Comparison of ENCODE assay signal across 20 cellular contexts in the genomic region with DNA sequence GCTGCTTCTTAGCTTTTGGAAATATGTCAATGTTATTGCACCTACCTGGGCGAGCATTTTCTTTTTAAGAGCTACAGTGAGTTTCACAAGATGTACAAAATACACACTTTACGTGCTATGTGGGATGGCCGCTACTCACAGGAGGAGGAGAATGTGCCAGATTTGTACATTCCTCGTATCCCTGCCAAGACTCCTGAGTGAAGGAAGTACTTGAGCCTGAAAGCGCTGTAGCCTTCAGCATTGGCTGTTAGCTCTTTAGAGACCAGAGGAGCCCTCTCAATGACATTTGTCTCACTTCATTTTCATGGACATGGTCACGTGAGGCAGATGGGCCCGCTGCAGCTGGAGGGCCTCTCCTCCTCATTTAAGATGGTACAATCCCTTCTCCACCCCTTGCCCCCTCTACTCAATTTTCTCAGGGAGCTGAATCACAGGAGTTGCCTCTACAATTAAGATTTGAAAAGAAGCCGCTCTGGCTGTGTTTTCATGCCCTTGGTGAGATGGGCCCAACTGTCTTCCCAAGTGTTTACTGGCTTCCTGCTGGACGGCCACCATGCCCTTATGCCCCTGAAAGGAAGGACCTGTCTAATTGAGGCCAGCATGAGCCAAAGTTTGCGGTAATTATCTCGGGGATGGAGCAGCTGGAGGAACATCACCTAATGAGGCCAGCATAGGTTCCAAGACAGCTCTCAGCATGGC.
DNase-seq lines count a peak whose midpoint lies in the region; ATAC-seq and TF ChIP-seq lines count a peak whose summit lies in the region.
"Had no signal": no experiment of that assay in that cellular context is flagged by ENCODE, and none has a peak within 500 bp of the region (broad histone marks: within the 10 kb centered on the region; RNA-seq: fewer than 3 reads in every experiment).

No MANE protein-coding gene starts in this region.

- TF ChIP-seq CTCF in osteoblast (IDR thresholded peaks at IDR 0.05; ENCODE audit: extremely low read depth, low read depth, low read length): no peak

- no peak for ATAC-seq in GM18867 (IDR thresholded peaks at IDR 0.05; ENCODE audit: unreplicated experiment)

- H2AFZ ChIP-seq in osteoblast (ENCODE audit: low read length): no peak overlapping the region

- H3K27ac ChIP-seq in osteoblast (ENCODE audit: low read depth, low read length): no peak overlapping the region
- H3K27ac ChIP-seq: 22Rv1; BLaER1 treated with 17β-estradiol and CSF1 and Interleukin-3, amounts not matched to agents 10 nM and 100 nM; SJCRH30; tibial nerve had no signal

- no peaks in the 10 kb centered on the region for H3K9me3 ChIP-seq in osteoblast (ENCODE audit: low read depth, low read length)
- H3K9me3 ChIP-seq: BLaER1 treated with 17β-estradiol and CSF1 and Interleukin-3, amounts not matched to agents 10 nM and 100 nM; SJCRH30; tibial nerve had no signal

- no peaks in the 10 kb centered on the region for H4K20me1 ChIP-seq in osteoblast (ENCODE audit: insufficient read depth, low read length)
- H4K20me1 ChIP-seq: BLaER1 treated with 17β-estradiol and CSF1 and Interleukin-3, amounts not matched to agents 10 nM and 100 nM had no signal

- no peaks in the 10 kb centered on the region for H3K27me3 Mint-ChIP-seq in activated T-helper 2 cell treated with anti-CD3 and anti-CD28 coated beads, Interferon-gamma antibody, Interleukin-2, Interleukin-4, amounts not matched to agents 10 μg/mL and 5 μg/mL and 100 μg/mL, durations not matched to agents 14 hours and 24 hours and 36 hours (ENCODE audit: low read depth)
- H3K27me3 Mint-ChIP-seq: activated CD4-positive, alpha-beta T cell treated with anti-CD3 and anti-CD28 coated beads, Interleukin-2, amount 10 ng/mL, durations not matched to agents 7 days and 5 days had no signal

- no peaks in the 10 kb centered on the region for H3K9me3 Mint-ChIP-seq in activated T-helper 2 cell treated with anti-CD3 and anti-CD28 coated beads, Interferon-gamma antibody, Interleukin-2, Interleukin-4, amounts not matched to agents 10 μg/mL and 5 μg/mL and 100 μg/mL, durations not matched to agents 14 hours and 24 hours and 36 hours
- H3K9me3 Mint-ChIP-seq: activated CD4-positive, alpha-beta T cell treated with anti-CD3 and anti-CD28 coated beads, Interleukin-2, amount 10 ng/mL, durations not matched to agents 7 days and 5 days had no signal

- no peak overlapping the region for H3K4me3 ChIP-seq in osteoblast (ENCODE audit: insufficient read depth, low read length)
- H3K4me3 ChIP-seq: BLaER1 treated with 17β-estradiol and CSF1 and Interleukin-3, amounts not matched to agents 10 nM and 100 nM; SJCRH30; tibial nerve had no signal

- H3K36me3 ChIP-seq in osteoblast (ENCODE audit: insufficient read depth, low read length): no peaks in the 10 kb centered on the region
- H3K36me3 ChIP-seq: BLaER1 treated with 17β-estradiol and CSF1 and Interleukin-3, amounts not matched to agents 10 nM and 100 nM; SJCRH30; tibial nerve had no signal

- no peak overlapping the region for H3K4me3 Mint-ChIP-seq in activated T-helper 2 cell treated with anti-CD3 and anti-CD28 coated beads, Interferon-gamma antibody, Interleukin-2, Interleukin-4, amounts not matched to agents 10 μg/mL and 5 μg/mL and 100 μg/mL, durations not matched to agents 14 hours and 24 hours and 36 hours (ENCODE audit: low read depth)
- H3K4me3 Mint-ChIP-seq: activated CD4-positive, alpha-beta T cell treated with anti-CD3 and anti-CD28 coated beads, Interleukin-2, amount 10 ng/mL, durations not matched to agents 7 days and 5 days had no signal

- H3K36me3 Mint-ChIP-seq in activated T-helper 2 cell treated with anti-CD3 and anti-CD28 coated beads, Interferon-gamma antibody, Interleukin-2, Interleukin-4, amounts not matched to agents 10 μg/mL and 5 μg/mL and 100 μg/mL, durations not matched to agents 14 hours and 24 hours and 36 hours (ENCODE audit: low read depth): no peaks in the 10 kb centered on the region

- H3K27me3 ChIP-seq in osteoblast (ENCODE audit: insufficient read depth, low read length): no peaks in the 10 kb centered on the region
- H3K27me3 ChIP-seq: BLaER1 treated with 17β-estradiol and CSF1 and Interleukin-3, amounts not matched to agents 10 nM and 100 nM; tibial nerve had no signal

- H3K4me2 ChIP-seq in osteoblast (ENCODE audit: insufficient read depth, low read length): no peak overlapping the region
- H3K4me2 ChIP-seq: BLaER1 treated with 17β-estradiol and CSF1 and Interleukin-3, amounts not matched to agents 10 nM and 100 nM had no signal

- DNase-seq in DMS 273 (lab: John Stamatoyannopoulos, UW; ENCODE audit: unreplicated experiment) (peak; percentile 24), DMS 273 treated with DMSO at 0.1 percent for 48 hours (lab: John Stamatoyannopoulos, UW) (no peak), NCI-H2196 treated with DMSO at 0.1 percent for 48 hours (lab: John Stamatoyannopoulos, UW; ENCODE audit: unreplicated experiment) (peak; percentile 67), cerebellum (ENCODE audit: low spot score) (peak; percentile 50), osteoblast (ENCODE audit: insufficient read length, low spot score, missing footprints) (peak; percentile 27), COLO668 (lab: John Stamatoyannopoulos, UW; ENCODE audit: unreplicated experiment) (no peak)
- DNase-seq in activated T-helper 2 cell treated with anti-CD3 and anti-CD28 coated beads, Interferon-gamma antibody, Interleukin-2, Interleukin-4, amounts not matched to agents 10 μg/mL and 5 μg/mL and 100 μg/mL, durations not matched to agents 14 hours and 24 hours and 36 hours (ENCODE audit: low spot score): no peak
- DNase-seq: activated CD4-positive, alpha-beta T cell treated with anti-CD3 and anti-CD28 coated beads, Interleukin-2, amount 10 ng/mL, durations not matched to agents 7 days and 5 days; activated T-cell treated with anti-CD3 and anti-CD28 coated beads, Interleukin-2, amount 50 U/mL, for 1 hour; foreskin melanocyte; KG1; mesendoderm; NCI-H2171; SJCRH30; stimulated activated CD4-positive, alpha-beta T cell treated with anti-CD3 and anti-CD28 coated beads, Interleukin-4, amount 100 ng/mL, for 4 hours; T1000 had no signal

- intact Hi-C loops in activated T-helper 2 cell treated with anti-CD3 and anti-CD28 coated beads, Interferon-gamma antibody, Interleukin-2, Interleukin-4, amounts not matched to agents 10 μg/mL and 5 μg/mL and 100 μg/mL, durations not matched to agents 14 hours and 24 hours and 36 hours (cut with micrococcal nuclease): no loop called here

- H3K4me1 Mint-ChIP-seq in activated T-helper 2 cell treated with anti-CD3 and anti-CD28 coated beads, Interferon-gamma antibody, Interleukin-2, Interleukin-4, amounts not matched to agents 10 μg/mL and 5 μg/mL and 100 μg/mL, durations not matched to agents 14 hours and 24 hours and 36 hours (ENCODE audit: low read depth): no peaks in the 10 kb centered on the region
- H3K4me1 Mint-ChIP-seq: activated CD4-positive, alpha-beta T cell treated with anti-CD3 and anti-CD28 coated beads, Interleukin-2, amount 10 ng/mL, durations not matched to agents 7 days and 5 days had no signal

- no peaks in the 10 kb centered on the region for H3K79me2 ChIP-seq in osteoblast (ENCODE audit: insufficient read depth, low read length)

- H3K27ac Mint-ChIP-seq in activated T-helper 2 cell treated with anti-CD3 and anti-CD28 coated beads, Interferon-gamma antibody, Interleukin-2, Interleukin-4, amounts not matched to agents 10 μg/mL and 5 μg/mL and 100 μg/mL, durations not matched to agents 14 hours and 24 hours and 36 hours: no peak overlapping the region
- H3K27ac Mint-ChIP-seq: activated CD4-positive, alpha-beta T cell treated with anti-CD3 and anti-CD28 coated beads, Interleukin-2, amount 10 ng/mL, durations not matched to agents 7 days and 5 days had no signal

- peaks cover 5% of the 10 kb centered on the region for H3K4me1 ChIP-seq in osteoblast (ENCODE audit: insufficient read depth, low read length)
- H3K4me1 ChIP-seq: SJCRH30 had no signal

Comparison
In these comparisons a context has a peak if more than half of its experiments do, and no peak if none do; other contexts are left out.
1. DNase-seq: peak in DMS 273 (single experiment), NCI-H2196 treated with DMSO at 0.1 percent for 48 hours (single experiment), cerebellum (single experiment) and osteoblast (single experiment); none in DMS 273 treated with DMSO at 0.1 percent for 48 hours (single experiment), COLO668 (single experiment) and activated T-helper 2 cell treated with anti-CD3 and anti-CD28 coated beads, Interferon-gamma antibody, Interleukin-2, Interleukin-4, amounts not matched to agents 10 μg/mL and 5 μg/mL and 100 μg/mL, durations not matched to agents 14 hours and 24 hours and 36 hours (single experiment).